27 cellular contexts compared by ENCODE assay signal in genomic region chr2:33032245-33032644, GRCh38.
"Had no signal": no experiment of that assay in that cellular context is flagged by ENCODE, and none has a peak within 500 bp of the region (broad histone marks: within the 10 kb centered on the region; RNA-seq: fewer than 3 reads in every experiment).

No MANE protein-coding gene starts in this region.

- H3K9ac ChIP-seq: neural progenitor cell, parathyroid adenoma had no signal

- H3K27ac ChIP-seq: neural progenitor cell, ovary, parathyroid adenoma, psoas muscle, right lobe of liver, stomach, thoracic aorta, thyroid gland, tibial nerve, upper lobe of left lung, vagina had no signal

- H3K4me1 Mint-ChIP-seq: stimulated activated effector memory CD8-positive, alpha-beta T cell treated with anti-CD3 and anti-CD28 coated beads, Interleukin-12 subunit alpha, Interleukin-12 subunit beta, amount 100 ng/mL, for 72 hours; stimulated activated naive B cell treated with anti-CD40 and anti-IgM and Interleukin-4, amounts not matched to agents 10 μg/mL and 1 μg/mL and 100 μg/mL, for 72 hours had no signal

- H3K4me3 Mint-ChIP-seq: nephron; neural progenitor cell; stimulated activated effector memory CD8-positive, alpha-beta T cell treated with anti-CD3 and anti-CD28 coated beads, Interleukin-12 subunit alpha, Interleukin-12 subunit beta, amount 100 ng/mL, for 72 hours; stimulated activated naive B cell treated with anti-CD40 and anti-IgM and Interleukin-4, amounts not matched to agents 10 μg/mL and 1 μg/mL and 100 μg/mL, for 72 hours; stimulated activated naive CD8-positive, alpha-beta T cell treated with anti-CD3 and anti-CD28 coated beads, Interleukin-15, Interleukin-2, amounts not matched to agents 100 ng/mL and 50 ng/mL, for 24 hours had no signal

- H3K27me3 Mint-ChIP-seq: progenitor cell of endocrine pancreas; stimulated activated naive B cell treated with anti-CD40 and anti-IgM and Interleukin-4, amounts not matched to agents 10 μg/mL and 1 μg/mL and 100 μg/mL, for 72 hours; stimulated activated naive CD8-positive, alpha-beta T cell treated with anti-CD3 and anti-CD28 coated beads, Interleukin-15, Interleukin-2, amounts not matched to agents 100 ng/mL and 50 ng/mL, for 24 hours had no signal

- H3K79me2 ChIP-seq: parathyroid adenoma had no signal

- H3K4me2 ChIP-seq: neural progenitor cell had no signal

- H3K9me3 ChIP-seq: ovary, psoas muscle, right lobe of liver, sigmoid colon, stomach, thoracic aorta, thyroid gland, tibial nerve, upper lobe of left lung, vagina had no signal

- H3K4me3 ChIP-seq: neural progenitor cell, ovary, psoas muscle, right lobe of liver, sigmoid colon, stomach, thoracic aorta, thyroid gland, tibial nerve, upper lobe of left lung, vagina had no signal

- H3K4me1 ChIP-seq: parathyroid adenoma, right lobe of liver had no signal

- H3K27ac Mint-ChIP-seq: nephron; neural progenitor cell; progenitor cell of endocrine pancreas; stimulated activated effector memory CD8-positive, alpha-beta T cell treated with anti-CD3 and anti-CD28 coated beads, Interleukin-12 subunit alpha, Interleukin-12 subunit beta, amount 100 ng/mL, for 72 hours; stimulated activated naive B cell treated with anti-CD40 and anti-IgM and Interleukin-4, amounts not matched to agents 10 μg/mL and 1 μg/mL and 100 μg/mL, for 72 hours; stimulated activated naive CD8-positive, alpha-beta T cell treated with anti-CD3 and anti-CD28 coated beads, Interleukin-15, Interleukin-2, amounts not matched to agents 100 ng/mL and 50 ng/mL, for 24 hours had no signal

- H3K9me3 Mint-ChIP-seq: nephron; neural progenitor cell; stimulated activated effector memory CD8-positive, alpha-beta T cell treated with anti-CD3 and anti-CD28 coated beads, Interleukin-12 subunit alpha, Interleukin-12 subunit beta, amount 100 ng/mL, for 72 hours; stimulated activated naive CD8-positive, alpha-beta T cell treated with anti-CD3 and anti-CD28 coated beads, Interleukin-15, Interleukin-2, amounts not matched to agents 100 ng/mL and 50 ng/mL, for 24 hours had no signal

- H3K27me3 ChIP-seq: neural progenitor cell, ovary, right lobe of liver, sigmoid colon, stomach, thyroid gland, tibial nerve, upper lobe of left lung, vagina had no signal

- H2AFZ ChIP-seq: neural progenitor cell, parathyroid adenoma had no signal

- DNase-seq: occipital lobe; ovary; posterior cingulate gyrus; psoas muscle; right cardiac atrium; right lobe of liver; sigmoid colon; small intestine; stimulated activated CD4-positive, alpha-beta T cell treated with anti-CD3 and anti-CD28 coated beads, Interleukin-15, amount 100 ng/mL, for 24 hours; stimulated activated CD4-positive, alpha-beta T cell treated with anti-CD3 and anti-CD28 coated beads, Interleukin-2, amount 100 ng/mL, for 24 hours; stimulated activated CD4-positive, alpha-beta T cell treated with anti-CD3 and anti-CD28 coated beads, Interleukin-2, amount 100 ng/mL, for 48 hours; stimulated activated CD4-positive, alpha-beta T cell treated with anti-CD3 and anti-CD28 coated beads, Interleukin-4, amount 100 ng/mL, for 24 hours; stimulated activated naive B cell treated with anti-CD40 and anti-IgM and Interleukin-4, amounts not matched to agents 10 μg/mL and 1 μg/mL and 100 μg/mL, for 72 hours; stimulated activated naive CD4-positive, alpha-beta T cell treated with Interleukin-2 at 50 U/mL for 16 hours; stomach; thyroid gland; trophoblast cell; upper lobe of left lung had no signal

- H3K36me3 Mint-ChIP-seq: stimulated activated effector memory CD8-positive, alpha-beta T cell treated with anti-CD3 and anti-CD28 coated beads, Interleukin-12 subunit alpha, Interleukin-12 subunit beta, amount 100 ng/mL, for 72 hours; stimulated activated naive B cell treated with anti-CD40 and anti-IgM and Interleukin-4, amounts not matched to agents 10 μg/mL and 1 μg/mL and 100 μg/mL, for 72 hours had no signal

- H3K36me3 ChIP-seq: neural progenitor cell, ovary, right lobe of liver, sigmoid colon, stomach, thoracic aorta, thyroid gland, tibial nerve, upper lobe of left lung, vagina had no signal

- ATAC-seq: psoas muscle; right cardiac atrium; right lobe of liver; stimulated activated naive B cell treated with anti-CD40 and anti-IgM and Interleukin-4, amounts not matched to agents 10 μg/mL and 1 μg/mL and 100 μg/mL, for 72 hours had no signal
